ENCODE assay signal across 8 cellular contexts in the genomic region with DNA sequence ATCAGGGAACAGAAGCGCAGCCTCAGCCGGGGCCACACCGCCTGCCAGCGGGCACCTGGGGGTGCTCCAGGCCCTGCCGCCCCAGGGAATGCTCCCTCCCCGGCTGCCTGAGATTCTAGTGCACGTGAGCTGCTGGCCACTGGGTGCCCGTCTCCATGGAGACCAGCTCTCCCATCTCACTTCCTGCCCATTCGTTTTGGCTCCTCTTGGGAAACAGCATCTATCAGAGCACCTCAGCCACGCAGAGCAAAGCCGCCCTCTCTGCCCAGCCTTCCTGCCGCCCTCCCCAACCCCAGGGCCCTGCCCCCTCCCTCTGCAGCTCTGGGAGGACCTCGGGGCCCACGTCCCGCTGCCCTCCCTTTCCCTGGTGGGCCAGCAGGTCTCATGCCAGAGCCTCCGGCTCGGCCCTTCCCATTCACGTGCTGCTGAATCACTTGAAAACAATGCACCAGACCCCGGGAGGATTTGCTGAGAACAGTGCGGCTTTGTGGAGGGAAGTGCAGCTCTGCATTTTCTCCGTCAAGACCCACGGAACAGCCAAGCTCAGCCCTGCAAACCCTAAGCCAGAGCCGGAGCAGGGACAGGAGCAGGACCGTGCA. TPM values are rescaled to one million over a fixed set of nuclear protein-coding genes. Genes with fewer than 3 reads are reported as not detected.
DNase-seq lines count a peak whose midpoint lies in the region; ATAC-seq and TF ChIP-seq lines count a peak whose summit lies in the region.

No MANE protein-coding gene starts in this region.

- in situ Hi-C loops in ACHN (cut with HindIII; ENCODE audit: low pct_ligation_motif_present, low pct_unique_long_range_greater_than_20kb, low sequenced_read_pairs) (no loop called here), SK-MEL-5 (cut with HindIII; ENCODE audit: low pct_unique_long_range_greater_than_20kb, low sequenced_read_pairs) (no loop called here), transverse colon (cut with MboI; ENCODE audit: low pct_ligation_motif_present in 1 of 4, low pct_unique_long_range_greater_than_20kb in 1 of 4, low sequenced_read_pairs in 3 of 4) (no loop called here)

- H3K4me3 ChIP-seq in esophagus muscularis mucosa (peak overlapping the region; percentile 39 to 54 (median 42)), mucosa of descending colon (no peak overlapping the region), transverse colon (peak overlapping the region in 2 of 4 donors; percentile 11 to 23)

- peak in 2 of 3 experiments; percentile 3 to 6 for TF ChIP-seq CTCF in esophagus muscularis mucosa (IDR thresholded peaks at IDR 0.05)
- TF ChIP-seq CTCF in mucosa of descending colon (IDR thresholded peaks at IDR 0.05) = no peak
- peak in 1 of 5 experiments; percentile 8 for TF ChIP-seq CTCF in transverse colon (IDR thresholded peaks at IDR 0.05)

- WGBS in esophagus muscularis mucosa = under 1% methylated on average over 20 of the region's 24 CpGs
- 59% methylated on average over 21 of the region's 24 CpGs; no CpG with 5 or more reads in 1 of the 2 donors for WGBS in transverse colon (ENCODE audit: low coverage in 1 of 2), 2 donors

- H3K4me1 ChIP-seq in esophagus muscularis mucosa (peaks cover 77 to 100% (median 93%) of the 10 kb centered on the region in 4 donors), mucosa of descending colon (ENCODE audit: low read depth) (peaks cover 20% of the 10 kb centered on the region), transverse colon (peaks cover 35 to 69% (median 45%) of the 10 kb centered on the region in 4 donors)

- intact Hi-C loops in esophagus muscularis mucosa (cut with DNase I) (loop anchor here (5.0 kb wide), 1 partner anchor 39 kb away; no protein-coding TSS in a partner anchor), mucosa of descending colon (cut with DNase I, micrococcal nuclease) (no loop called here), transverse colon (cut with DNase I; ENCODE audit: low total_unique reads) (no loop called here)

- ATAC-seq in mucosa of descending colon (peak; percentile 49), HG02981 (IDR thresholded peaks at IDR 0.05; ENCODE audit: unreplicated experiment) (no peak)

- H3K9me3 ChIP-seq in esophagus muscularis mucosa (no peaks in the 10 kb centered on the region), mucosa of descending colon (no peaks in the 10 kb centered on the region), transverse colon (no peaks in the 10 kb centered on the region)

- DNase-seq in ACHN (peak; percentile 94), HT1080 (ENCODE audit: low read depth) (peak; percentile 98), SK-MEL-5 (ENCODE audit: low read depth, low spot score) (peak; percentile 100), esophagus muscularis mucosa (ENCODE audit: extremely low spot score) (peak; percentile 96), mucosa of descending colon (peak; percentile 55 to 77 (median 60)), transverse colon (peak; percentile 58), NCI-H128 (lab: John Stamatoyannopoulos, UW; ENCODE audit: unreplicated experiment) (no peak)

- H3K27ac ChIP-seq in esophagus muscularis mucosa (replicated peaks in 1 of 4) (peak overlapping the region; percentile 89 to 95 (median 91)), transverse colon (peak overlapping the region; percentile 84 to 93 (median 88))

- TF ChIP-seq EP300 in esophagus muscularis mucosa (IDR thresholded peaks at IDR 0.05) = no peak
- no peak for TF ChIP-seq EP300 in transverse colon (IDR thresholded peaks at IDR 0.05; ENCODE audit: low read depth)

- TF ChIP-seq POLR2A in esophagus muscularis mucosa (IDR thresholded peaks at IDR 0.05; ENCODE audit: low read depth) (no peak), transverse colon (IDR thresholded peaks at IDR 0.05) (peak; percentile 22)

- H3K27me3 ChIP-seq in esophagus muscularis mucosa = no peaks in the 10 kb centered on the region
- H3K27me3 ChIP-seq in transverse colon = no peaks in the 10 kb centered on the region

- H3K36me3 ChIP-seq in esophagus muscularis mucosa (no peaks in the 10 kb centered on the region), mucosa of descending colon (ENCODE audit: low read depth) (no peaks in the 10 kb centered on the region), transverse colon (no peaks in the 10 kb centered on the region)

RNA-seq across cellular contexts. Expression of gene CEP295NL, which starts 19.4 kb away (rescaled TPM):
- total RNA-seq in HT1080 (2014; rRNA removed; shearing (Covaris generic)) = 0.27 and 0.55 TPM in 2 replicates
- polyA plus RNA-seq in HT1080 (2015; cell fraction: cytosol; rRNA removed) = 0.06 and 0.45 TPM in 2 replicates
- 0.61 and 0.65 TPM in 2 replicates for polyA plus RNA-seq in HT1080 (2015; cell fraction: nucleus; rRNA removed)
- total RNA-seq in SK-MEL-5 (2014; rRNA removed; shearing (Covaris generic)) = 0.74 and 0.80 TPM in 2 replicates
- 0.76 and 1.2 TPM in 2 replicates for polyA plus RNA-seq in SK-MEL-5 (2015; cell fraction: cytosol; rRNA removed)
- 0.19 and 0.99 TPM in 2 replicates for polyA plus RNA-seq in SK-MEL-5 (2015; cell fraction: nucleus; rRNA removed)
- total RNA-seq in esophagus muscularis mucosa (1 to 10 TPM in 3 of 4 donors, under 1 TPM in 1; 0.78 to 6.6 (median 2.3) TPM), mucosa of descending colon (1 to 10 TPM; 1.4 to 2.5 (median 2.0) TPM), transverse colon (1 to 10 TPM; 1.8 to 3.0 (median 2.5) TPM)

RNA-seq across cellular contexts. Expression of gene TIMP2, which starts 41.6 kb away (rescaled TPM):
- total RNA-seq in HT1080 (2014; rRNA removed; shearing (Covaris generic)) = 78.0 and 119 TPM in 2 replicates
- polyA plus RNA-seq in HT1080 (2015; cell fraction: cytosol; rRNA removed) = 236 and 260 TPM in 2 replicates
- polyA plus RNA-seq in HT1080 (2015; cell fraction: nucleus; rRNA removed) = 188 and 206 TPM in 2 replicates
- 398 and 441 TPM in 2 replicates for total RNA-seq in SK-MEL-5 (2014; rRNA removed; shearing (Covaris generic))
- polyA plus RNA-seq in SK-MEL-5 (2015; cell fraction: cytosol; rRNA removed) = 1,135 and 1,332 TPM in 2 replicates
- polyA plus RNA-seq in SK-MEL-5 (2015; cell fraction: nucleus; rRNA removed) = 227 and 239 TPM in 2 replicates
- total RNA-seq in esophagus muscularis mucosa = 100 to 1,000 TPM; 177 to 315 (median 229) TPM
- total RNA-seq in mucosa of descending colon = 100 to 1,000 TPM in 1 of 3 donors, 10 to 100 TPM in 2; 44.9 to 268 (median 91.3) TPM
- total RNA-seq in transverse colon = 10 to 100 TPM; 32.2 to 70.7 (median 54.6) TPM

RNA-seq across cellular contexts. Expression of gene USP36, which starts 43.0 kb away (rescaled TPM):
- total RNA-seq in HT1080 (2014; rRNA removed; shearing (Covaris generic)) = 20.8 and 22.2 TPM in 2 replicates
- polyA plus RNA-seq in HT1080 (2015; cell fraction: cytosol; rRNA removed) = 27.4 and 29.4 TPM in 2 replicates
- polyA plus RNA-seq in HT1080 (2015; cell fraction: nucleus; rRNA removed) = 66.6 and 71.1 TPM in 2 replicates
- total RNA-seq in SK-MEL-5 (2014; rRNA removed; shearing (Covaris generic)) = 96.8 and 116 TPM in 2 replicates
- polyA plus RNA-seq in SK-MEL-5 (2015; cell fraction: cytosol; rRNA removed) = 153 and 199 TPM in 2 replicates
- 546 and 730 TPM in 2 replicates for polyA plus RNA-seq in SK-MEL-5 (2015; cell fraction: nucleus; rRNA removed)
- total RNA-seq in esophagus muscularis mucosa (10 to 100 TPM; 23.3 to 44.7 (median 32.2) TPM), mucosa of descending colon (10 to 100 TPM; 36.0 to 67.7 (median 41.4) TPM), transverse colon (10 to 100 TPM; 28.5 to 96.5 (median 63.5) TPM)
